ENCODE assay signal across 2 cellular contexts in the genomic region with DNA sequence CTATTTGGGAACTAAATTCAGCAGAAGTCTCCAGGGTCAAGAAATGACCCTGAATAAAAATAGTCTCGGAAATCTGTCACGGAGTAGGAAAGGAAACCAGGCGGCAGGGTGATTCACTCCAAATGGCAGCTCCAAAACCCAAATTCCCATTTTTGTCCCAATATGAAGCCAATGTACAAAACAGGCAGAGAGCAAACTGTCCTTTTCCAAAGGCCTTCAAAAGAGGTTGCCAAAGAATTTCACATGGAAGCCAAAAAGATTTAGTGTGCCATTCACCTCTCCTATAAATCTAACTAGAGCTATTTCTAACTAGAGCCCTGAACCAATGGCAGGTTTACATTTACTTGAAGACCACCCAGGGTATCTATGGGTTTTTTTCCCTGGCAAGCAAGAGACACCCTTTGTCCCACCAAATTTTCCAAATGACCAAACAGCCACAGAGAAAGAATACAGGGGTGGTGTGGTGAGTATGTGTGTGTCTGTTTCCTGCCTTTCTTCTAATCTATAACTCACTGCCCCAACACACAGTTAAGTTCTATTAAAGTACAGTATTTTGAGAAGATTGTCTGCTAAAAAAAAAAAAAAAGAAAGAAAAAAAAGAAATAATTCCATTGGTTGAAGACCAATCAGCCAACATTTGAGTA.
TF ChIP-seq lines count a peak whose summit lies in the region.

No MANE protein-coding gene starts in this region.

TF ChIP-seq in SK-N-SH, 30 proteins besides CTCF, POLR2A, EP300 and RAD21:
- TF ChIP-seq TAF1 (IDR thresholded peaks at IDR 0.05; ENCODE audit: borderline replicate concordance, low read depth, low read length) = no peak
- no peak for TF ChIP-seq RXRA (IDR thresholded peaks at IDR 0.05; ENCODE audit: borderline replicate concordance, low read depth)
- TF ChIP-seq ELF1 (IDR thresholded peaks at IDR 0.05) = no peak
- TF ChIP-seq, protein P1, sequence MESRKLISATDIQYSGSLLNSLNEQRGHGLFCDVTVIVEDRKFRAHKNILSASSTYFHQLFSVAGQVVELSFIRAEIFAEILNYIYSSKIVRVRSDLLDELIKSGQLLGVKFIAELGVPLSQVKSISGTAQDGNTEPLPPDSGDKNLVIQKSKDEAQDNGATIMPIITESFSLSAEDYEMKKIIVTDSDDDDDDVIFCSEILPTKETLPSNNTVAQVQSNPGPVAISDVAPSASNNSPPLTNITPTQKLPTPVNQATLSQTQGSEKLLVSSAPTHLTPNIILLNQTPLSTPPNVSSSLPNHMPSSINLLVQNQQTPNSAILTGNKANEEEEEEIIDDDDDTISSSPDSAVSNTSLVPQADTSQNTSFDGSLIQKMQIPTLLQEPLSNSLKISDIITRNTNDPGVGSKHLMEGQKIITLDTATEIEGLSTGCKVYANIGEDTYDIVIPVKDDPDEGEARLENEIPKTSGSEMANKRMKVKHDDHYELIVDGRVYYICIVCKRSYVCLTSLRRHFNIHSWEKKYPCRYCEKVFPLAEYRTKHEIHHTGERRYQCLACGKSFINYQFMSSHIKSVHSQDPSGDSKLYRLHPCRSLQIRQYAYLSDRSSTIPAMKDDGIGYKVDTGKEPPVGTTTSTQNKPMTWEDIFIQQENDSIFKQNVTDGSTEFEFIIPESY (IDR thresholded peaks at IDR 0.05; ENCODE audit: borderline replicate concordance, low read depth) = no peak
- TF ChIP-seq JUND (IDR thresholded peaks at IDR 0.05) = no peak
- peak; percentile 37; the same call in 1 of the 2 replicates for TF ChIP-seq TCF12 (IDR thresholded peaks at IDR 0.05)
- TF ChIP-seq, protein P2, sequence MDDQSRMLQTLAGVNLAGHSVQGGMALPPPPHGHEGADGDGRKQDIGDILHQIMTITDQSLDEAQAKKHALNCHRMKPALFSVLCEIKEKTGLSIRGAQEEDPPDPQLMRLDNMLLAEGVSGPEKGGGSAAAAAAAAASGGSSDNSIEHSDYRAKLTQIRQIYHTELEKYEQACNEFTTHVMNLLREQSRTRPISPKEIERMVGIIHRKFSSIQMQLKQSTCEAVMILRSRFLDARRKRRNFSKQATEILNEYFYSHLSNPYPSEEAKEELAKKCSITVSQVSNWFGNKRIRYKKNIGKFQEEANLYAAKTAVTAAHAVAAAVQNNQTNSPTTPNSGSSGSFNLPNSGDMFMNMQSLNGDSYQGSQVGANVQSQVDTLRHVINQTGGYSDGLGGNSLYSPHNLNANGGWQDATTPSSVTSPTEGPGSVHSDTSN (IDR thresholded peaks at IDR 0.05) = peak; percentile 21; the same call in 1 of the 2 replicates
- no peak for TF ChIP-seq MXI1 (IDR thresholded peaks at IDR 0.05; ENCODE audit: low read depth, low read length)
- peak; percentile 42; the same call in 1 of the 2 replicates for TF ChIP-seq MEF2A (IDR thresholded peaks at IDR 0.05; ENCODE audit: borderline replicate concordance, low read depth)
- no peak for TF ChIP-seq FOSL2 (IDR thresholded peaks at IDR 0.05; ENCODE audit: borderline replicate concordance, low read depth)
- TF ChIP-seq, protein P3, sequence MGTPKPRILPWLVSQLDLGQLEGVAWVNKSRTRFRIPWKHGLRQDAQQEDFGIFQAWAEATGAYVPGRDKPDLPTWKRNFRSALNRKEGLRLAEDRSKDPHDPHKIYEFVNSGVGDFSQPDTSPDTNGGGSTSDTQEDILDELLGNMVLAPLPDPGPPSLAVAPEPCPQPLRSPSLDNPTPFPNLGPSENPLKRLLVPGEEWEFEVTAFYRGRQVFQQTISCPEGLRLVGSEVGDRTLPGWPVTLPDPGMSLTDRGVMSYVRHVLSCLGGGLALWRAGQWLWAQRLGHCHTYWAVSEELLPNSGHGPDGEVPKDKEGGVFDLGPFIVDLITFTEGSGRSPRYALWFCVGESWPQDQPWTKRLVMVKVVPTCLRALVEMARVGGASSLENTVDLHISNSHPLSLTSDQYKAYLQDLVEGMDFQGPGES (IDR thresholded peaks at IDR 0.05; ENCODE audit: low read depth, low read length) = no peak
- no peak for TF ChIP-seq FOXJ3 (CRISPR knock-in tag; IDR thresholded peaks at IDR 0.05)
- no peak for TF ChIP-seq RCOR1 (IDR thresholded peaks at IDR 0.05; ENCODE audit: low read length)
- no peak for TF ChIP-seq YY1 (IDR thresholded peaks at IDR 0.05; ENCODE audit: low read depth)
TF ChIP-seq in SK-N-SH: peak in this region for 3.

TF ChIP-seq in SK-N-SH treated with all-trans-retinoic acid at 6 μM for 48 hours, 23 proteins besides CTCF, POLR2A, EP300 and RAD21:
- TF ChIP-seq RARB (CRISPR knock-in tag; IDR thresholded peaks at IDR 0.05) = no peak
- TF ChIP-seq BACH2 (CRISPR knock-in tag; IDR thresholded peaks at IDR 0.05; ENCODE audit: borderline replicate concordance) = no peak
- TF ChIP-seq ESRRG (CRISPR knock-in tag; IDR thresholded peaks at IDR 0.05) = no peak
- TF ChIP-seq, protein P4, sequence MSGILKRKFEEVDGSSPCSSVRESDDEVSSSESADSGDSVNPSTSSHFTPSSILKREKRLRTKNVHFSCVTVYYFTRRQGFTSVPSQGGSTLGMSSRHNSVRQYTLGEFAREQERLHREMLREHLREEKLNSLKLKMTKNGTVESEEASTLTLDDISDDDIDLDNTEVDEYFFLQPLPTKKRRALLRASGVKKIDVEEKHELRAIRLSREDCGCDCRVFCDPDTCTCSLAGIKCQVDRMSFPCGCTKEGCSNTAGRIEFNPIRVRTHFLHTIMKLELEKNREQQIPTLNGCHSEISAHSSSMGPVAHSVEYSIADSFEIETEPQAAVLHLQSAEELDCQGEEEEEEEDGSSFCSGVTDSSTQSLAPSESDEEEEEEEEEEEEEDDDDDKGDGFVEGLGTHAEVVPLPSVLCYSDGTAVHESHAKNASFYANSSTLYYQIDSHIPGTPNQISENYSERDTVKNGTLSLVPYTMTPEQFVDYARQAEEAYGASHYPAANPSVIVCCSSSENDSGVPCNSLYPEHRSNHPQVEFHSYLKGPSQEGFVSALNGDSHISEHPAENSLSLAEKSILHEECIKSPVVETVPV (CRISPR knock-in tag; IDR thresholded peaks at IDR 0.05) = no peak
- TF ChIP-seq ZC3H10 (CRISPR knock-in tag; IDR thresholded peaks at IDR 0.05) = no peak
- TF ChIP-seq GLIS3 (CRISPR knock-in tag; IDR thresholded peaks at IDR 0.05) = no peak
- TF ChIP-seq ZNF70 (CRISPR knock-in tag; IDR thresholded peaks at IDR 0.05) = no peak
- TF ChIP-seq ZNF8 (CRISPR knock-in tag; IDR thresholded peaks at IDR 0.05) = no peak
- TF ChIP-seq ZNF565 (CRISPR knock-in tag; conservative IDR thresholded peaks at IDR 0.05; ENCODE audit: low read depth) = no peak
- TF ChIP-seq TOX (CRISPR knock-in tag; IDR thresholded peaks at IDR 0.05; ENCODE audit: borderline replicate concordance) = no peak
- no peak for TF ChIP-seq CSDC2 (CRISPR knock-in tag; IDR thresholded peaks at IDR 0.05)
- TF ChIP-seq, protein P5, sequence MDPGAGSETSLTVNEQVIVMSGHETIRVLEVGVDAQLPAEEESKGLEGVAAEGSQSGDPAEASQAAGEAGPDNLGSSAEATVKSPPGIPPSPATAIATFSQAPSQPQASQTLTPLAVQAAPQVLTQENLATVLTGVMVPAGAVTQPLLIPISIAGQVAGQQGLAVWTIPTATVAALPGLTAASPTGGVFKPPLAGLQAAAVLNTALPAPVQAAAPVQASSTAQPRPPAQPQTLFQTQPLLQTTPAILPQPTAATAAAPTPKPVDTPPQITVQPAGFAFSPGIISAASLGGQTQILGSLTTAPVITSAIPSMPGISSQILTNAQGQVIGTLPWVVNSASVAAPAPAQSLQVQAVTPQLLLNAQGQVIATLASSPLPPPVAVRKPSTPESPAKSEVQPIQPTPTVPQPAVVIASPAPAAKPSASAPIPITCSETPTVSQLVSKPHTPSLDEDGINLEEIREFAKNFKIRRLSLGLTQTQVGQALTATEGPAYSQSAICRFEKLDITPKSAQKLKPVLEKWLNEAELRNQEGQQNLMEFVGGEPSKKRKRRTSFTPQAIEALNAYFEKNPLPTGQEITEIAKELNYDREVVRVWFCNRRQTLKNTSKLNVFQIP (CRISPR knock-in tag; IDR thresholded peaks at IDR 0.05; ENCODE audit: borderline replicate concordance, low read depth) = no peak
- no peak for TF ChIP-seq ARNTL (CRISPR knock-in tag; IDR thresholded peaks at IDR 0.05; ENCODE audit: borderline replicate concordance, low read depth)
